2 cellular contexts compared by ENCODE assay signal in the genomic region with DNA sequence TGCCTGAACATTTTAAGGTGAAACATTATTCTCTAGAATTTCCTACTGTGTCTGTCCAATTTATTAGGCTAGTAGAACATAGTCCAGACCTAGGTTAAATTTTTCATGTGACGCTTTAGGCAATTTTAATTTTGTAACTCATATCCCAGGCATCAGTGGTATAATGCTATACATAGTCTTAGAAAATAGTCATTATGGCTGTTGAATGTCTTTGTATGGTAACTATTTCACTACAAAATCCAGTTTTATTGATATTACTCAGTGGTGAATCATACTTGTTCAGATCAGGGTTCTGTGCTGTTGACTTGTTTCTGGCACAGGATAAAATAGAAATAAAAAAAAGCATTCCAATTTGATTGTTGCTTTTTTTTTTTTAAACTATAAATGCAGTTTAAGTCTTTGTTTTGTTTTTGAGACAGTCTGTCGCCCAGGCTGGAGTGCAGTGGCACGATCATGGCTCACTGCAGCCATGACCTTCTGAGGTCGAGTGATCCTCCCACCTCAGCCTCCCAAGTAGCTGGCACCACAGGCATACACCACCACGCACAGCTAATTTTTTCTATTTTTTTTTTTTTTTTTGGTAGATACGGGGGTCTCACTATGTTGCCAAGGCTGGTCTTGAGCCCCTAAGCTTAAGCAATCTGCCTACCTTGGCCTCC.
TF ChIP-seq lines count a peak whose summit lies in the region.

No MANE protein-coding gene starts in this region.

TF ChIP-seq in HCT116, 20 proteins besides CTCF, POLR2A, EP300 and RAD21 (continued from another document):
- TF ChIP-seq, protein P1, sequence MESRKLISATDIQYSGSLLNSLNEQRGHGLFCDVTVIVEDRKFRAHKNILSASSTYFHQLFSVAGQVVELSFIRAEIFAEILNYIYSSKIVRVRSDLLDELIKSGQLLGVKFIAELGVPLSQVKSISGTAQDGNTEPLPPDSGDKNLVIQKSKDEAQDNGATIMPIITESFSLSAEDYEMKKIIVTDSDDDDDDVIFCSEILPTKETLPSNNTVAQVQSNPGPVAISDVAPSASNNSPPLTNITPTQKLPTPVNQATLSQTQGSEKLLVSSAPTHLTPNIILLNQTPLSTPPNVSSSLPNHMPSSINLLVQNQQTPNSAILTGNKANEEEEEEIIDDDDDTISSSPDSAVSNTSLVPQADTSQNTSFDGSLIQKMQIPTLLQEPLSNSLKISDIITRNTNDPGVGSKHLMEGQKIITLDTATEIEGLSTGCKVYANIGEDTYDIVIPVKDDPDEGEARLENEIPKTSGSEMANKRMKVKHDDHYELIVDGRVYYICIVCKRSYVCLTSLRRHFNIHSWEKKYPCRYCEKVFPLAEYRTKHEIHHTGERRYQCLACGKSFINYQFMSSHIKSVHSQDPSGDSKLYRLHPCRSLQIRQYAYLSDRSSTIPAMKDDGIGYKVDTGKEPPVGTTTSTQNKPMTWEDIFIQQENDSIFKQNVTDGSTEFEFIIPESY (IDR thresholded peaks at IDR 0.05; ENCODE audit: extremely low read depth, insufficient replicate concordance, low read length): no peak
- TF ChIP-seq EZH2 (IDR thresholded peaks at IDR 0.05) (no peak), YY1 (IDR thresholded peaks at IDR 0.05; ENCODE audit: extremely low read depth, insufficient replicate concordance, low read depth, low read length) (no peak), ZFX (IDR thresholded peaks at IDR 0.05) (no peak), CBX3 (IDR thresholded peaks at IDR 0.05; ENCODE audit: low read depth) (0 out of 2 replicates have a peak, but pooled peaks have one; percentile 10), JUND (IDR thresholded peaks at IDR 0.05) (peak; percentile 70), SIN3A (IDR thresholded peaks at IDR 0.05; ENCODE audit: low read depth) (no peak), ZNF274 (IDR thresholded peaks at IDR 0.05; ENCODE audit: low read depth, low read length) (no peak), ELF1 (IDR thresholded peaks at IDR 0.05; ENCODE audit: borderline replicate concordance, low read depth) (no peak), CEBPB (IDR thresholded peaks at IDR 0.05; ENCODE audit: low read depth) (no peak), SP1 (IDR thresholded peaks at IDR 0.05; ENCODE audit: low read depth) (peak; percentile 51), SRF (IDR thresholded peaks at IDR 0.05; ENCODE audit: low read depth) (no peak), FOSL1 (IDR thresholded peaks at IDR 0.05; ENCODE audit: low read depth) (peak; percentile 84), TCF7L2 (IDR thresholded peaks at IDR 0.05; ENCODE audit: borderline replicate concordance, extremely low read depth, insufficient read depth, insufficient read length) (no peak), EZH2phosphoT487 (IDR thresholded peaks at IDR 0.05; ENCODE audit: borderline replicate concordance) (no peak)
- TF ChIP-seq, protein P2, sequence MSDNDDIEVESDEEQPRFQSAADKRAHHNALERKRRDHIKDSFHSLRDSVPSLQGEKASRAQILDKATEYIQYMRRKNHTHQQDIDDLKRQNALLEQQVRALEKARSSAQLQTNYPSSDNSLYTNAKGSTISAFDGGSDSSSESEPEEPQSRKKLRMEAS (IDR thresholded peaks at IDR 0.05): no peak
- TF ChIP-seq, protein P3, sequence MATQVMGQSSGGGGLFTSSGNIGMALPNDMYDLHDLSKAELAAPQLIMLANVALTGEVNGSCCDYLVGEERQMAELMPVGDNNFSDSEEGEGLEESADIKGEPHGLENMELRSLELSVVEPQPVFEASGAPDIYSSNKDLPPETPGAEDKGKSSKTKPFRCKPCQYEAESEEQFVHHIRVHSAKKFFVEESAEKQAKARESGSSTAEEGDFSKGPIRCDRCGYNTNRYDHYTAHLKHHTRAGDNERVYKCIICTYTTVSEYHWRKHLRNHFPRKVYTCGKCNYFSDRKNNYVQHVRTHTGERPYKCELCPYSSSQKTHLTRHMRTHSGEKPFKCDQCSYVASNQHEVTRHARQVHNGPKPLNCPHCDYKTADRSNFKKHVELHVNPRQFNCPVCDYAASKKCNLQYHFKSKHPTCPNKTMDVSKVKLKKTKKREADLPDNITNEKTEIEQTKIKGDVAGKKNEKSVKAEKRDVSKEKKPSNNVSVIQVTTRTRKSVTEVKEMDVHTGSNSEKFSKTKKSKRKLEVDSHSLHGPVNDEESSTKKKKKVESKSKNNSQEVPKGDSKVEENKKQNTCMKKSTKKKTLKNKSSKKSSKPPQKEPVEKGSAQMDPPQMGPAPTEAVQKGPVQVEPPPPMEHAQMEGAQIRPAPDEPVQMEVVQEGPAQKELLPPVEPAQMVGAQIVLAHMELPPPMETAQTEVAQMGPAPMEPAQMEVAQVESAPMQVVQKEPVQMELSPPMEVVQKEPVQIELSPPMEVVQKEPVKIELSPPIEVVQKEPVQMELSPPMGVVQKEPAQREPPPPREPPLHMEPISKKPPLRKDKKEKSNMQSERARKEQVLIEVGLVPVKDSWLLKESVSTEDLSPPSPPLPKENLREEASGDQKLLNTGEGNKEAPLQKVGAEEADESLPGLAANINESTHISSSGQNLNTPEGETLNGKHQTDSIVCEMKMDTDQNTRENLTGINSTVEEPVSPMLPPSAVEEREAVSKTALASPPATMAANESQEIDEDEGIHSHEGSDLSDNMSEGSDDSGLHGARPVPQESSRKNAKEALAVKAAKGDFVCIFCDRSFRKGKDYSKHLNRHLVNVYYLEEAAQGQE (IDR thresholded peaks at IDR 0.05; ENCODE audit: low read depth): no peak
- TF ChIP-seq, protein P4, sequence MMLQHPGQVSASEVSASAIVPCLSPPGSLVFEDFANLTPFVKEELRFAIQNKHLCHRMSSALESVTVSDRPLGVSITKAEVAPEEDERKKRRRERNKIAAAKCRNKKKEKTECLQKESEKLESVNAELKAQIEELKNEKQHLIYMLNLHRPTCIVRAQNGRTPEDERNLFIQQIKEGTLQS (IDR thresholded peaks at IDR 0.05): no peak

TF ChIP-seq in GM12891, 5 proteins besides CTCF, POLR2A, EP300 and RAD21 (continued from another document):
- TF ChIP-seq PAX5 (IDR thresholded peaks at IDR 0.05; ENCODE audit: insufficient read depth, low read length, severe bottlenecking) (no peak), POU2F2 (IDR thresholded peaks at IDR 0.05; ENCODE audit: low read depth, low read length) (no peak), TAF1 (IDR thresholded peaks at IDR 0.05; ENCODE audit: low read depth, low read length) (no peak)
